8 cellular contexts compared by ENCODE assay signal in genomic region chr2:64749446-64749845, GRCh38.
A peak's percentile ranks its signal among the peaks of the same experiment; 100 is the strongest.
DNase-seq lines count a peak whose midpoint lies in the region; ATAC-seq and TF ChIP-seq lines count a peak whose summit lies in the region.

No MANE protein-coding gene starts in this region.

- H3K9me3 ChIP-seq in CD8-positive, alpha-beta memory T cell (ENCODE audit: low read length) = no peaks in the 10 kb centered on the region
- no peaks in the 10 kb centered on the region for H3K9me3 ChIP-seq in OCI-LY3 (ENCODE audit: insufficient read depth, low read length)
- H3K9me3 ChIP-seq in endocrine pancreas (ENCODE audit: control insufficient read depth, low read length) = no peaks in the 10 kb centered on the region

- H3K36me3 ChIP-seq in CD8-positive, alpha-beta memory T cell (ENCODE audit: insufficient read depth, low read length) = no peaks in the 10 kb centered on the region
- H3K36me3 ChIP-seq in OCI-LY3 (replicated peaks; ENCODE audit: low read depth, low read length) = no peaks in the 10 kb centered on the region
- no peaks in the 10 kb centered on the region for H3K36me3 ChIP-seq in endocrine pancreas (ENCODE audit: control insufficient read depth, insufficient read depth, low read length)

- DNase-seq in CD8-positive, alpha-beta memory T cell = no peak
- DNase-seq in osteocyte (ENCODE audit: extremely low spot score, unreplicated experiment) (no peak), RWPE1 (ENCODE audit: low spot score) (no peak), AG20443 (ENCODE audit: low spot score) (no peak)
- DNase-seq in effector CD8-positive, alpha-beta T cell (lab: John Stamatoyannopoulos, UW) = no peak

- H3K36me3 Mint-ChIP-seq in CD8-positive, alpha-beta memory T cell = peaks cover 0 to 16% (median 2%) of the 10 kb centered on the region in 3 donors
- no peaks in the 10 kb centered on the region for H3K36me3 Mint-ChIP-seq in osteocyte (ENCODE audit: unreplicated experiment)

- peak overlapping the region; percentile 90 to 100 (median 99) for H3K4me3 Mint-ChIP-seq in CD8-positive, alpha-beta memory T cell
- peak overlapping the region; percentile 98 for H3K4me3 Mint-ChIP-seq in osteocyte (ENCODE audit: unreplicated experiment)

- POLR2A ChIA-PET in CD8-positive, alpha-beta memory T cell (lab: Charles Lee) = interaction anchor here (0.6 to 6.2 kb wide), 14 partner anchors 15 to 304 kb away, joined by 3 to 167 read pairs (median 6); partner anchors contain the start of genes AFTPH and SERTAD2
- POLR2A ChIA-PET in RWPE1 (lab: Yijun Ruan, JAX; ENCODE audit: low non-redundant PET) = interaction anchor here (0.6 to 1.0 kb wide), 9 partner anchors 11 to 478 kb away, joined by 3 to 12 read pairs (median 6); partner anchors contain the start of gene ACTR2

- H3K27ac ChIP-seq in CD8-positive, alpha-beta memory T cell (ENCODE audit: low read depth, low read length) = peak overlapping the region; percentile 90
- no peak overlapping the region for H3K27ac ChIP-seq in OCI-LY3 (ENCODE audit: low read length)
- H3K27ac ChIP-seq in RWPE1 = no peak overlapping the region; the same call in 1 of the 2 replicates

- no peaks in the 10 kb centered on the region for H3K79me2 ChIP-seq in OCI-LY3 (ENCODE audit: low read length)

- H3K4me1 ChIP-seq in CD8-positive, alpha-beta memory T cell (ENCODE audit: insufficient read depth, low read length) = peaks cover 17% of the 10 kb centered on the region
- peaks cover 11% of the 10 kb centered on the region for H3K4me1 ChIP-seq in OCI-LY3 (ENCODE audit: low read length)
- peaks cover 10% of the 10 kb centered on the region for H3K4me1 ChIP-seq in endocrine pancreas (ENCODE audit: control insufficient read depth, insufficient read depth, low read length)

- peak overlapping the region; percentile 93 to 99 (median 98) for H3K27ac Mint-ChIP-seq in CD8-positive, alpha-beta memory T cell
- H3K27ac Mint-ChIP-seq in osteocyte (ENCODE audit: unreplicated experiment) = peak overlapping the region; percentile 99

- peak overlapping the region; percentile 72 for H3K4me2 ChIP-seq in OCI-LY3 (ENCODE audit: low read length)

- no peaks in the 10 kb centered on the region for H4K20me1 ChIP-seq in OCI-LY3 (ENCODE audit: insufficient read depth, low read length)

- H3K4me1 Mint-ChIP-seq in CD8-positive, alpha-beta memory T cell = peaks cover 22 to 38% (median 27%) of the 10 kb centered on the region in 3 donors
- H3K4me1 Mint-ChIP-seq in osteocyte (ENCODE audit: unreplicated experiment) = peaks cover 25% of the 10 kb centered on the region

- H3K9ac ChIP-seq in OCI-LY3 (ENCODE audit: low read length) = peak overlapping the region; percentile 70; the same call in 1 of the 2 replicates
- no peak overlapping the region for H3K9ac ChIP-seq in endocrine pancreas (ENCODE audit: control insufficient read depth, insufficient read depth, low read length)

- CTCF ChIA-PET in CD8-positive, alpha-beta memory T cell (lab: Charles Lee) = interaction anchor here (0.8 to 6.2 kb wide), 8 partner anchors 8 to 103 kb away, joined by 4 to 65 read pairs (median 6); partner anchors contain the start of gene SERTAD2
- CTCF ChIA-PET in RWPE1 (lab: Yijun Ruan, JAX) = interaction anchor here (0.8 to 1.0 kb wide), 2 partner anchors 21 to 109 kb away, joined by 3 read pairs; no protein-coding TSS in a partner anchor

- H3K9me3 Mint-ChIP-seq in CD8-positive, alpha-beta memory T cell = no peaks in the 10 kb centered on the region
- no peaks in the 10 kb centered on the region for H3K9me3 Mint-ChIP-seq in osteocyte (ENCODE audit: unreplicated experiment)

- peaks cover 0 to 2% of the 10 kb centered on the region in 2 donors for H3K27me3 Mint-ChIP-seq in CD8-positive, alpha-beta memory T cell
- no peaks in the 10 kb centered on the region for H3K27me3 Mint-ChIP-seq in osteocyte (ENCODE audit: unreplicated experiment)

- H3K4me3 ChIP-seq in CD8-positive, alpha-beta memory T cell (ENCODE audit: low read length) = peak overlapping the region; percentile 96
- H3K4me3 ChIP-seq in OCI-LY3 (ENCODE audit: low read length) (peak overlapping the region; percentile 95), endocrine pancreas (ENCODE audit: control insufficient read depth, insufficient read depth, low read length) (peak overlapping the region; percentile 82)

- no peak for ATAC-seq in GM21390 (IDR thresholded peaks at IDR 0.05; ENCODE audit: unreplicated experiment)

- no peaks in the 10 kb centered on the region for H3K27me3 ChIP-seq in CD8-positive, alpha-beta memory T cell (ENCODE audit: insufficient read depth, low read length, poor library complexity, severe bottlenecking)
- H3K27me3 ChIP-seq in OCI-LY3 (ENCODE audit: low read depth, low read length) (peaks cover 11% of the 10 kb centered on the region), endocrine pancreas (ENCODE audit: control insufficient read depth, insufficient read depth, low read length) (no peaks in the 10 kb centered on the region)

- no peak overlapping the region; the same call in 1 of the 2 replicates for H2AFZ ChIP-seq in OCI-LY3 (ENCODE audit: low read depth, low read length)

- TF ChIP-seq CTCF in OCI-LY3 (IDR thresholded peaks at IDR 0.05; ENCODE audit: low read depth, low read length) (no peak), osteocyte (IDR thresholded peaks at IDR 0.05) (no peak), RWPE1 (conservative IDR thresholded peaks at IDR 0.05; ENCODE audit: low read depth) (no peak)
